ENCODE assay signal across 22 cellular contexts in the genomic region with DNA sequence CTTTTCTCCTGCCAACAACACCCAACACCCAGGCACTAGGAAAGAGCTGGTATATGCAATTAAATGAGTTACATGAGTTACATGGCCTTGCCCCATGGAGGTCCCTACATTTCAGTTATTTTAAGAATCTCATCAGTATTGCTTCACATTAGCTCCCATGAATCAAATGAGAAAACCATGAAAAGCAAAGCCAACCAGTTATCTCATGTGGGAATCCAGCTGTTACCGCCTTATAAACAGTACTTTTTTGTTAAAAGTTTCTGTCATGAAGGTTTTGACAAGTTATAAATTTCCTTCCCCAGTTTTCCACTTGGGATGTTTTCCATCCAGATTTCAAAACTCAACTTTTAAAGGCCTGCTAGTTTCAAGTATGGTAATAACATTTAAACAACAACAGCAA.
A peak's percentile ranks its signal among the peaks of the same experiment; 100 is the strongest.
DNase-seq lines count a peak whose midpoint lies in the region; ATAC-seq, FAIRE-seq and TF ChIP-seq lines count a peak whose summit lies in the region.
"Had no signal": no experiment of that assay in that cellular context is flagged by ENCODE, and none has a peak within 500 bp of the region (broad histone marks: within the 10 kb centered on the region; RNA-seq: fewer than 3 reads in every experiment).

No MANE protein-coding gene starts in this region.

- WGBS in pancreas, 2 donors, result 74 to 88% methylated on average over 1 of the region's 1 CpG

- H3K27ac ChIP-seq in left ventricle myocardium inferior (replicated peaks) (peak overlapping the region; percentile 30), pancreas (no peak overlapping the region), ascending aorta (no peak overlapping the region)
- H3K27ac ChIP-seq: BLaER1 treated with 17β-estradiol and CSF1 and Interleukin-3, amounts not matched to agents 10 nM and 100 nM had no signal

- DNase-seq in Right ventricle myocardium superior, result no peak
- DNase-seq in cardiac septum (ENCODE audit: low spot score), result no peak
- no peak for DNase-seq in left ventricle myocardium inferior
- DNase-seq in pancreas, result no peak
- DNase-seq in anterior cingulate cortex (lab: John Stamatoyannopoulos, UW), result no peak
- DNase-seq in ascending aorta (ENCODE audit: low spot score in 2 of 2), result no peak
- no peak for DNase-seq in T-helper 9 cell
- no peak for DNase-seq in 8988T
- DNase-seq: Calu3; CD8-positive, alpha-beta T cell; DMS53; KBM-7; NCI-H1105 treated with DMSO at 0.1 percent for 48 hours; NCI-H1694 treated with DMSO at 0.1 percent for 48 hours; NCI-H510A; NCI-H748 treated with DMSO at 0.1 percent for 48 hours; OCI-M1; SHP77 treated with DMSO at 0.1 percent for 48 hours had no signal

- H3K4me3 ChIP-seq in left ventricle myocardium inferior, result no peak overlapping the region
- no peak overlapping the region for H3K4me3 ChIP-seq in pancreas
- H3K4me3 ChIP-seq in ascending aorta, result no peak overlapping the region
- H3K4me3 ChIP-seq: BLaER1 treated with 17β-estradiol and CSF1 and Interleukin-3, amounts not matched to agents 10 nM and 100 nM had no signal

- TF ChIP-seq CTCF in left ventricle myocardium inferior (IDR thresholded peaks at IDR 0.05; ENCODE audit: borderline replicate concordance), result no peak
- no peak for TF ChIP-seq CTCF in pancreas (IDR thresholded peaks at IDR 0.05)
- TF ChIP-seq CTCF in ascending aorta (IDR thresholded peaks at IDR 0.05), result no peak

- no peaks in the 10 kb centered on the region for H3K27me3 ChIP-seq in left ventricle myocardium inferior (ENCODE audit: low read depth)
- H3K27me3 ChIP-seq in pancreas, result no peaks in the 10 kb centered on the region
- no peaks in the 10 kb centered on the region for H3K27me3 ChIP-seq in ascending aorta
- H3K27me3 ChIP-seq: BLaER1 treated with 17β-estradiol and CSF1 and Interleukin-3, amounts not matched to agents 10 nM and 100 nM had no signal

- H3K36me3 ChIP-seq in left ventricle myocardium inferior (no peaks in the 10 kb centered on the region), pancreas (no peaks in the 10 kb centered on the region), ascending aorta (no peaks in the 10 kb centered on the region)
- H3K36me3 ChIP-seq: BLaER1 treated with 17β-estradiol and CSF1 and Interleukin-3, amounts not matched to agents 10 nM and 100 nM had no signal

- H3K9me3 ChIP-seq in left ventricle myocardium inferior (replicated peaks) (peaks cover 23% of the 10 kb centered on the region), pancreas (no peaks in the 10 kb centered on the region), ascending aorta (peaks cover 0 to 6% of the 10 kb centered on the region in 2 donors)

- ATAC-seq in Right ventricle myocardium superior (ENCODE audit: poor library complexity), result peak; percentile 87
- no peak for ATAC-seq in pancreas
- ATAC-seq: CD8-positive, alpha-beta T cell; HepG2 had no signal

- FAIRE-seq in pancreas (lab: Jason Lieb, UNC), result peak; percentile 83
- FAIRE-seq: A204.1, H54, HepG2 had no signal

- intact Hi-C loops in Right ventricle myocardium superior (cut with DNase I) (no loop called here), cardiac septum (cut with DNase I) (no loop called here), left ventricle myocardium inferior (cut with micrococcal nuclease) (no loop called here), pancreas (cut with DNase I) (no loop called here), ascending aorta (cut with DNase I) (no loop called here)

- H3K4me1 ChIP-seq in left ventricle myocardium inferior, result no peaks in the 10 kb centered on the region
- H3K4me1 ChIP-seq in pancreas, result no peaks in the 10 kb centered on the region
- H3K4me1 ChIP-seq in ascending aorta, result no peaks in the 10 kb centered on the region
- H3K4me1 ChIP-seq: BLaER1 treated with 17β-estradiol and CSF1 and Interleukin-3, amounts not matched to agents 10 nM and 100 nM had no signal
